In genomic region chr5:153974131-153974812, GRCh38 we compare ENCODE assay signal across 8 cellular contexts.
DNase-seq lines count a peak whose midpoint lies in the region; ATAC-seq and TF ChIP-seq lines count a peak whose summit lies in the region.

No MANE protein-coding gene starts in this region.

- H3K9me3 Mint-ChIP-seq in naive thymus-derived CD8-positive, alpha-beta T cell, result no peaks in the 10 kb centered on the region

- H3K4me1 Mint-ChIP-seq in T-helper 17 cell, result peaks cover 5% of the 10 kb centered on the region
- peaks cover 0 to 2% (median 0%) of the 10 kb centered on the region in 4 donors for H3K4me1 Mint-ChIP-seq in naive thymus-derived CD8-positive, alpha-beta T cell

- ATAC-seq in GM19452 (IDR thresholded peaks at IDR 0.05; ENCODE audit: unreplicated experiment) (peak; percentile 66), T-helper 17 cell (peak; percentile 59), GM18858 (IDR thresholded peaks at IDR 0.05; ENCODE audit: unreplicated experiment) (no peak)
- ATAC-seq in naive thymus-derived CD8-positive, alpha-beta T cell, result peak; percentile 47 to 59

- H3K27me3 Mint-ChIP-seq in T-helper 17 cell, result peaks cover 25% of the 10 kb centered on the region
- peaks cover 5 to 34% (median 17%) of the 10 kb centered on the region in 5 donors for H3K27me3 Mint-ChIP-seq in naive thymus-derived CD8-positive, alpha-beta T cell

- no peak overlapping the region for H3K4me3 Mint-ChIP-seq in T-helper 17 cell
- no peak overlapping the region for H3K4me3 Mint-ChIP-seq in naive thymus-derived CD8-positive, alpha-beta T cell

- peaks cover 3% of the 10 kb centered on the region for H3K36me3 Mint-ChIP-seq in T-helper 17 cell (ENCODE audit: low read depth)
- H3K36me3 Mint-ChIP-seq in naive thymus-derived CD8-positive, alpha-beta T cell, result no peaks in the 10 kb centered on the region

- intact Hi-C loops in esophagus muscularis mucosa (cut with DNase I), result loop anchor here (10.0 kb wide), 1 partner anchor 431 kb away; no protein-coding TSS in a partner anchor

- no peaks in the 10 kb centered on the region for H3K4me1 ChIP-seq in esophagus muscularis mucosa

- no peak overlapping the region for H3K27ac Mint-ChIP-seq in T-helper 17 cell
- H3K27ac Mint-ChIP-seq in naive thymus-derived CD8-positive, alpha-beta T cell, result no peak overlapping the region

- DNase-seq in NCI-H82 (lab: John Stamatoyannopoulos, UW) (peak; percentile 64), NCI-H82 treated with DMSO at 0.1 percent for 48 hours (lab: John Stamatoyannopoulos, UW; ENCODE audit: unreplicated experiment) (no peak), T-helper 17 cell (peak in 1 of 3 donors; percentile 16), esophagus muscularis mucosa (ENCODE audit: extremely low spot score) (peak; percentile 75)
- DNase-seq in Jurkat, Clone E6-1 (ENCODE audit: low read depth, low spot score), result peak; percentile 60
- DNase-seq in naive thymus-derived CD8-positive, alpha-beta T cell, result peak in 6 of 10 donors; percentile 15 to 52 (median 30)

- H3K27ac ChIP-seq in esophagus muscularis mucosa (replicated peaks in 1 of 4), result no peak overlapping the region

- WGBS in esophagus muscularis mucosa, result 22% methylated on average over 7 of the region's 7 CpGs

- no peak for TF ChIP-seq EP300 in esophagus muscularis mucosa (IDR thresholded peaks at IDR 0.05)

- peaks cover 0 to 15% (median 0%) of the 10 kb centered on the region in 4 donors for H3K27me3 ChIP-seq in esophagus muscularis mucosa

- POLR2A ChIA-PET in naive thymus-derived CD8-positive, alpha-beta T cell (lab: Charles Lee), result interaction anchor here (1.0 kb wide), 1 partner anchor 64 kb away, joined by 3 read pairs; the partner anchor contains the start of genes FAM114A2 and MFAP3

- no peaks in the 10 kb centered on the region for H3K9me3 ChIP-seq in T-helper 17 cell (ENCODE audit: control insufficient read depth, low read length, poor library complexity, severe bottlenecking)
- H3K9me3 ChIP-seq in esophagus muscularis mucosa, result no peaks in the 10 kb centered on the region

- no peak overlapping the region for H3K4me3 ChIP-seq in Jurkat, Clone E6-1 (ENCODE audit: low read length)
- no peak overlapping the region for H3K4me3 ChIP-seq in esophagus muscularis mucosa

- TF ChIP-seq CTCF in esophagus muscularis mucosa (IDR thresholded peaks at IDR 0.05), result peak; percentile 51 to 67 (median 53)

- TF ChIP-seq POLR2A in esophagus muscularis mucosa (IDR thresholded peaks at IDR 0.05; ENCODE audit: low read depth), result no peak

- H3K36me3 ChIP-seq in esophagus muscularis mucosa, result no peaks in the 10 kb centered on the region
